ENCODE assay signal across 10 cellular contexts in the genomic region with DNA sequence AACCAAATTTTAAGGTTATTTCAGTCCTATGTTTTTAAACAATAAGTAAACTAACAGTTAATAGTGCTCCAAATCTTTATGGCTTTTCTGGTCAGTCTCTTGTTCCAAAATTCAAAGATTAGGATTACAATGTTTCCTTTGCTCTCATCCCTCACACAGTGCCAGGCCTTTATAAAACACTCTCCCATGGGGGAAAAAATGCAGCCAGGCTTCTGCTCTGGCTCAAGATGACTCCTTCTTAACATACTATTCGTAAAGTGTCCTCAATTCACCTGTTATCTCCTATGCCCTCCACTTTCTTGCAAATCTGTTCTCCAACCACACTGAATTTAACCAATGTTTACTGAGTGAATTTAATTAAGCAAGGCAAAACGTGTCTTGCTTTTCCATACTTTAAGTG. TPM values are rescaled to one million over a fixed set of nuclear protein-coding genes. Genes with fewer than 3 reads are reported as not detected.
DNase-seq lines count a peak whose midpoint lies in the region; ATAC-seq and TF ChIP-seq lines count a peak whose summit lies in the region.
"Had no signal": no experiment of that assay in that cellular context is flagged by ENCODE, and none has a peak within 500 bp of the region (broad histone marks: within the 10 kb centered on the region; RNA-seq: fewer than 3 reads in every experiment).

No MANE protein-coding gene starts in this region.

- peaks cover 15% of the 10 kb centered on the region for H3K36me3 ChIP-seq in SJSA1
- H3K36me3 ChIP-seq in iPS-18a (ENCODE audit: control insufficient read depth, low read depth, low read length) = peaks cover 7% of the 10 kb centered on the region

- ATAC-seq in GM21619 (IDR thresholded peaks at IDR 0.05; ENCODE audit: unreplicated experiment) = no peak
- no peak for ATAC-seq in HG03354 (IDR thresholded peaks at IDR 0.05; ENCODE audit: poor library complexity, severe bottlenecking, unreplicated experiment)

- H3K9ac ChIP-seq in iPS-18a (ENCODE audit: low read length) = peak overlapping the region; percentile 64

- H3K27me3 Mint-ChIP-seq in activated naive CD4-positive, alpha-beta T cell treated with anti-CD3 and anti-CD28 coated beads, Interleukin-2, amount 10 ng/mL, durations not matched to agents 7 days and 5 days = no peaks in the 10 kb centered on the region

- H3K27ac ChIP-seq in SJSA1 (no peak overlapping the region), iPS-18a (ENCODE audit: low read length) (no peak overlapping the region), skin epidermis (peak overlapping the region in 2 of 21 experiments; percentile 92)

- peaks cover 21% of the 10 kb centered on the region for H3K36me3 Mint-ChIP-seq in activated naive CD4-positive, alpha-beta T cell treated with anti-CD3 and anti-CD28 coated beads, Interleukin-2, amount 10 ng/mL, durations not matched to agents 7 days and 5 days

- no peak for DNase-seq in SJSA1 (ENCODE audit: low read depth in 1 of 2, low spot score in 2 of 2)
- DNase-seq in NCI-H2171 treated with DMSO at 0.1 percent for 48 hours (lab: John Stamatoyannopoulos, UW) = no peak
- no peak for DNase-seq in activated naive CD4-positive, alpha-beta T cell treated with anti-CD3 and anti-CD28 coated beads, Interleukin-2, amount 10 ng/mL, durations not matched to agents 7 days and 5 days
- DNase-seq: activated CD4-positive, CD25-positive, alpha-beta regulatory T cell; occipital lobe had no signal

- H3K4me1 ChIP-seq in SJSA1 (replicated peaks) = peaks cover 6% of the 10 kb centered on the region
- peaks cover 12% of the 10 kb centered on the region for H3K4me1 ChIP-seq in iPS-18a (ENCODE audit: control insufficient read depth, low read depth, low read length)

- H3K4me3 ChIP-seq in GM12875 (ENCODE audit: low read depth, low read length) = peak overlapping the region; percentile 95
- H3K4me3 ChIP-seq in SJSA1 = peak overlapping the region; percentile 65
- H3K4me3 ChIP-seq in iPS-18a (ENCODE audit: low read length) = peak overlapping the region; percentile 95
- peak overlapping the region in 6 of 7 experiments; percentile 65 to 93 (median 76) for H3K4me3 ChIP-seq in skin epidermis

- H3K27ac Mint-ChIP-seq in activated naive CD4-positive, alpha-beta T cell treated with anti-CD3 and anti-CD28 coated beads, Interleukin-2, amount 10 ng/mL, durations not matched to agents 7 days and 5 days = no peak overlapping the region

- no peaks in the 10 kb centered on the region for H3K9me3 Mint-ChIP-seq in activated naive CD4-positive, alpha-beta T cell treated with anti-CD3 and anti-CD28 coated beads, Interleukin-2, amount 10 ng/mL, durations not matched to agents 7 days and 5 days

- H3K4me3 Mint-ChIP-seq in activated naive CD4-positive, alpha-beta T cell treated with anti-CD3 and anti-CD28 coated beads, Interleukin-2, amount 10 ng/mL, durations not matched to agents 7 days and 5 days = no peak overlapping the region

- peaks cover 29% of the 10 kb centered on the region for H3K4me1 Mint-ChIP-seq in activated naive CD4-positive, alpha-beta T cell treated with anti-CD3 and anti-CD28 coated beads, Interleukin-2, amount 10 ng/mL, durations not matched to agents 7 days and 5 days

- no peak for TF ChIP-seq CTCF in GM12875 (IDR thresholded peaks at IDR 0.05; ENCODE audit: borderline replicate concordance, insufficient read depth, low read depth, low read length)

- H3K27me3 ChIP-seq in SJSA1 (replicated peaks) (no peaks in the 10 kb centered on the region), iPS-18a (ENCODE audit: control insufficient read depth, insufficient read depth, low read length) (no peaks in the 10 kb centered on the region)

- CTCF ChIA-PET in activated naive CD4-positive, alpha-beta T cell treated with anti-CD3 and anti-CD28 coated beads, Interleukin-2, amount 10 ng/mL, durations not matched to agents 7 days and 5 days (lab: Charles Lee) = interaction anchor here (0.5 to 2.5 kb wide), 6 partner anchors 19 to 189 kb away, joined by 3 to 16 read pairs (median 6); partner anchors contain the start of gene CSNK1G3

- no peaks in the 10 kb centered on the region for H3K9me3 ChIP-seq in SJSA1 (replicated peaks)
- no peaks in the 10 kb centered on the region for H3K9me3 ChIP-seq in iPS-18a (ENCODE audit: control insufficient read depth, low read depth, low read length)

RNA-seq across cellular contexts. Expression of gene CEP120, which starts 1.4 kb away (rescaled TPM):
- total RNA-seq in SJSA1 (2014; rRNA removed; shearing (Covaris generic)) = 27.2 and 36.7 TPM in 2 replicates
